21 cellular contexts compared by ENCODE assay signal in genomic region chr2:71704688-71705087, GRCh38.
"Had no signal": no experiment of that assay in that cellular context is flagged by ENCODE, and none has a peak within 500 bp of the region (broad histone marks: within the 10 kb centered on the region; RNA-seq: fewer than 3 reads in every experiment).

No MANE protein-coding gene starts in this region.

- DNase-seq: activated CD4-positive, alpha-beta T cell treated with anti-CD3 and anti-CD28 coated beads for 4 hours; activated CD8-positive, alpha-beta memory T cell treated with anti-CD3 and anti-CD28 coated beads, Interleukin-2, amount 50 U/mL, for 4 hours; activated CD8-positive, alpha-beta T cell treated with anti-CD3 and anti-CD28 coated beads for 36 hours; activated naive CD4-positive, alpha-beta T cell treated with anti-CD3 and anti-CD28 coated beads, Interleukin-2, amount 50 U/mL, for 16 hours; adrenal gland; anterior cingulate cortex; Kasumi-1; KBM-7; NCI-H1105 treated with DMSO at 0.1 percent for 48 hours; NCI-H146; NCI-H187 treated with DMSO at 0.1 percent for 48 hours; NCI-H2081 treated with DMSO at 0.1 percent for 48 hours; NCI-H226; NCI-H510A; NCI-H526 treated with DMSO at 0.1 percent for 48 hours; NCI-H82; NK-92 treated with Interleukin-12 subunit alpha and Interleukin-12 subunit beta, amount 100 ng/mL, for 24 hours; OCI-M1; SHP77 treated with DMSO at 0.1 percent for 48 hours had no signal

- H3K36me3 ChIP-seq: adrenal gland had no signal

- H3K27me3 ChIP-seq: adrenal gland had no signal

- H3K9me3 ChIP-seq: adrenal gland had no signal

- H3K27ac ChIP-seq: adrenal gland had no signal

- H3K4me1 ChIP-seq: adrenal gland had no signal

- H3K4me3 ChIP-seq: adrenal gland had no signal

- ATAC-seq: activated CD4-positive, CD25-positive, alpha-beta regulatory T cell treated with anti-CD3 and anti-CD28 coated beads, Interleukin-2, amount 50 U/mL, for 24 hours; activated CD8-positive, alpha-beta T cell treated with anti-CD3 and anti-CD28 coated beads for 36 hours; Panc1 had no signal
